Comparison of ENCODE assay signal across 8 cellular contexts in genomic region chr17:82216301-82217119, GRCh38. TPM values are rescaled to one million over a fixed set of nuclear protein-coding genes. Genes with fewer than 3 reads are reported as not detected.
DNase-seq lines count a peak whose midpoint lies in the region; ATAC-seq, FAIRE-seq and TF ChIP-seq lines count a peak whose summit lies in the region.

No MANE protein-coding gene starts in this region.

- H2AK5ac ChIP-seq in H9 (ENCODE audit: insufficient read length, low read length), result no peak overlapping the region

- intact Hi-C loops in pancreas (cut with DNase I), result no loop called here

- H3K27ac Mint-ChIP-seq in H9, result no peak overlapping the region

- H2BK120ac ChIP-seq in H9 (ENCODE audit: low read depth, low read length, poor library complexity, severe bottlenecking), result no peak overlapping the region

- peaks cover 7% of the 10 kb centered on the region for H3K23me2 ChIP-seq in H9 (ENCODE audit: insufficient read length, low read depth, low read length, poor library complexity, severe bottlenecking)

- H4K20me1 ChIP-seq in fibroblast of lung (ENCODE audit: control insufficient read depth, extremely low read depth, insufficient read depth, low read length), result no peaks in the 10 kb centered on the region
- H4K20me1 ChIP-seq in H9 (ENCODE audit: control insufficient read depth, insufficient read depth, insufficient read length), result no peaks in the 10 kb centered on the region

- no peaks in the 10 kb centered on the region; a peak in 1 of 5 replicates for H3K9me3 Mint-ChIP-seq in H9

- H3K79me1 ChIP-seq in H9 (ENCODE audit: insufficient read depth, low read depth, low read length, poor library complexity, severe bottlenecking), result no peaks in the 10 kb centered on the region

- H2AFZ ChIP-seq in fibroblast of lung (ENCODE audit: low read length) (no peak overlapping the region), H9 (ENCODE audit: low read length) (no peak overlapping the region)

- H3K4ac ChIP-seq in H9 (ENCODE audit: low read depth, low read length), result no peak overlapping the region

- H3K27me3 Mint-ChIP-seq in H9 (ENCODE audit: low read depth), result peaks cover 41% of the 10 kb centered on the region

- no peak overlapping the region for H2BK12ac ChIP-seq in H9 (ENCODE audit: insufficient read length, low read depth, low read length)

- H3K36me3 ChIP-seq in HUES6 (ENCODE audit: control insufficient read depth, insufficient read depth, low read length) (no peaks in the 10 kb centered on the region), fibroblast of lung (ENCODE audit: control insufficient read depth, insufficient read depth, low read length) (no peaks in the 10 kb centered on the region), pancreas (no peaks in the 10 kb centered on the region)

- no peak for DNase-seq in GM18507 (ENCODE audit: extremely low spot score, insufficient read length, low read depth)
- DNase-seq in activated CD4-positive, alpha-beta T cell treated with anti-CD3 and anti-CD28 coated beads, Interleukin-2, amount 50 U/mL, for 48 hours, result peak; percentile 65 to 72
- DNase-seq in fibroblast of lung (ENCODE audit: low read depth in 2 of 2), result peak; percentile 76 to 91
- DNase-seq in pancreas, result peak; percentile 82 to 94 (median 87)
- no peak for DNase-seq in H9
- DNase-seq in cerebellar cortex (ENCODE audit: low spot score), result no peak
- DNase-seq in NCI-H774 (lab: John Stamatoyannopoulos, UW), result no peak

- TF ChIP-seq CTCF in fibroblast of lung (conservative IDR thresholded peaks at IDR 0.05 in 1 of 2, IDR thresholded peaks at IDR 0.05 in 1 of 2; ENCODE audit: low read depth in 1 of 2, low read length in 2 of 2) (no peak), pancreas (IDR thresholded peaks at IDR 0.05) (no peak), H9 (conservative IDR thresholded peaks at IDR 0.05) (no peak)

- no peak overlapping the region for H3T11ph ChIP-seq in H9 (ENCODE audit: low read length)

- H3K9ac ChIP-seq in HUES6 (ENCODE audit: low read length) (peak overlapping the region; percentile 42), fibroblast of lung (ENCODE audit: insufficient read depth, low read length) (peak overlapping the region; percentile 55), H9 (ENCODE audit: extremely low read depth, insufficient read length, low read length) (no peak overlapping the region)

- no peak overlapping the region for H3K4me3 ChIP-seq in HUES6 (ENCODE audit: low read depth, low read length)
- no peak overlapping the region for H3K4me3 ChIP-seq in fibroblast of lung (replicated peaks in 1 of 4; ENCODE audit: control extremely low read depth in 1 of 4, insufficient read depth in 1 of 4, low read depth in 3 of 4, low read length in 4 of 4)
- H3K4me3 ChIP-seq in pancreas, result no peak overlapping the region

- WGBS in pancreas, 2 donors, result 33 to 34% methylated on average over 17 of the region's 17 CpGs
- WGBS in H9 (ENCODE audit: extremely low coverage, insufficient read length, low lambda C conversion rate), result no CpG with 5 or more reads among the region's 17 CpGs

- H3K27me3 ChIP-seq in HUES6 (ENCODE audit: control insufficient read depth, insufficient read depth, low read length) (peaks cover 11% of the 10 kb centered on the region), fibroblast of lung (ENCODE audit: control insufficient read depth, insufficient read depth, low read length) (no peaks in the 10 kb centered on the region), pancreas (no peaks in the 10 kb centered on the region), H9 (ENCODE audit: insufficient read depth, low read length) (peaks cover 4% of the 10 kb centered on the region)

- ATAC-seq in pancreas, result peak; percentile 53 to 85 (median 82)

- no peak overlapping the region for H2BK15ac ChIP-seq in H9 (ENCODE audit: low read depth, low read length)

- H2BK5ac ChIP-seq in H9 (ENCODE audit: insufficient read length, low read length), result no peak overlapping the region

- peaks cover 3 to 5% of the 10 kb centered on the region in 2 experiments for H3K4me1 Mint-ChIP-seq in H9

- H3K4me1 ChIP-seq in HUES6 (ENCODE audit: control insufficient read depth, insufficient read depth, low read length) (peaks cover 10% of the 10 kb centered on the region; the same call in 1 of the 2 replicates), fibroblast of lung (ENCODE audit: control insufficient read depth, extremely low read depth, insufficient read depth, low read length) (peaks cover 30% of the 10 kb centered on the region), pancreas (peaks cover 11 to 24% (median 13%) of the 10 kb centered on the region in 3 donors), H9 (ENCODE audit: insufficient read depth, low read length) (no peaks in the 10 kb centered on the region)

- no peak overlapping the region for H4K91ac ChIP-seq in H9 (ENCODE audit: insufficient read length, low read depth, low read length)

- H3K4me2 ChIP-seq in fibroblast of lung (ENCODE audit: extremely low read depth, insufficient read depth, low read length), result no peak overlapping the region
- H3K4me2 ChIP-seq in H9 (ENCODE audit: insufficient read depth, insufficient read length, low read length), result no peak overlapping the region

- no peaks in the 10 kb centered on the region for H3K36me3 Mint-ChIP-seq in H9 (ENCODE audit: insufficient read depth in 1 of 3, low read depth in 3 of 3)

- no peak overlapping the region for H2BK20ac ChIP-seq in H9 (ENCODE audit: low read depth, low read length, poor library complexity, severe bottlenecking)

- H3K18ac ChIP-seq in H9 (ENCODE audit: insufficient read length, low read depth, low read length), result no peak overlapping the region

- FAIRE-seq in GM18507 (lab: Jason Lieb, UNC) (peak; percentile 82), pancreas (lab: Jason Lieb, UNC) (no peak)

- H3K56ac ChIP-seq in H9 (ENCODE audit: insufficient read length, low read depth, low read length), result no peak overlapping the region

- H3K23ac ChIP-seq in H9 (ENCODE audit: insufficient read length, low read depth, low read length), result no peak overlapping the region

- H3K9me3 ChIP-seq in HUES6 (ENCODE audit: control insufficient read depth, insufficient read depth, low read depth, low read length), result no peaks in the 10 kb centered on the region
- H3K9me3 ChIP-seq in fibroblast of lung (ENCODE audit: control insufficient read depth, insufficient read depth, low read depth, low read length), result no peaks in the 10 kb centered on the region
- H3K9me3 ChIP-seq in pancreas, result no peaks in the 10 kb centered on the region
- no peaks in the 10 kb centered on the region for H3K9me3 ChIP-seq in H9 (ENCODE audit: control insufficient read depth, low read depth, low read length)

- H4K5ac ChIP-seq in H9 (ENCODE audit: insufficient read length, low read depth, low read length), result no peak overlapping the region

- H4K8ac ChIP-seq in H9 (replicated peaks; ENCODE audit: insufficient read length, low read depth, low read length), result no peak overlapping the region

- H3K4me3 Mint-ChIP-seq in H9, result no peak overlapping the region

- H3K14ac ChIP-seq in H9 (ENCODE audit: insufficient read depth, low read length), result no peak overlapping the region

- H3K27ac ChIP-seq in HUES6 (ENCODE audit: low read depth, low read length) (no peak overlapping the region), fibroblast of lung (ENCODE audit: insufficient read depth, low read length) (peak overlapping the region; percentile 97), pancreas (peak overlapping the region; percentile 40 to 84 (median 82)), H9 (ENCODE audit: insufficient read length, low read depth, low read length) (no peak overlapping the region)

- H3K79me2 ChIP-seq in fibroblast of lung (ENCODE audit: control insufficient read depth, insufficient read depth, low read length) (peaks cover 3% of the 10 kb centered on the region), H9 (ENCODE audit: insufficient read depth, low read length) (no peaks in the 10 kb centered on the region)

RNA-seq across cellular contexts. Expression of gene CCDC57, which starts 3.9 kb away (rescaled TPM):
- 8.2 and 10.1 TPM in 2 replicates for total RNA-seq in fibroblast of lung
- 4.3 and 7.1 TPM in 2 replicates for polyA plus RNA-seq in fibroblast of lung
- 4.4 and 7.8 TPM in 2 replicates for polyA plus RNA-seq in fibroblast of lung (2012)
- 2.6 and 4.7 TPM in 2 replicates for polyA minus RNA-seq in fibroblast of lung (ENCODE audit: low replicate concordance)
- 10 to 100 TPM; 19.6 to 31.8 (median 22.9) TPM for total RNA-seq in pancreas
- polyA plus RNA-seq in pancreas, result 100 to 1,000 TPM; 135 to 176 TPM
- total RNA-seq in H9 (2021), result 11.0 and 14.6 TPM in 2 replicates

RNA-seq across cellular contexts. Expression of gene SLC16A3, which starts 12.3 kb away (rescaled TPM):
- 99.4 and 107 TPM in 2 replicates for total RNA-seq in fibroblast of lung
- 36.0 and 71.0 TPM in 2 replicates for polyA plus RNA-seq in fibroblast of lung
- polyA plus RNA-seq in fibroblast of lung (2012), result 114 and 177 TPM in 2 replicates
- polyA minus RNA-seq in fibroblast of lung (ENCODE audit: low replicate concordance), result 65.0 and 109 TPM in 2 replicates
- total RNA-seq in pancreas, result 10 to 100 TPM in 2 of 6 donors, 1 to 10 TPM in 4; 1.2 to 22.8 (median 4.2) TPM
- 1 to 10 TPM; 3.5 TPM for polyA plus RNA-seq in pancreas
- 26.0 and 28.4 TPM in 2 replicates for total RNA-seq in H9 (2021)

RNA-seq across cellular contexts. Expression of gene CSNK1D, which starts 57.0 kb away (rescaled TPM):
- total RNA-seq in fibroblast of lung (41.3 and 64.9 TPM in 2 replicates), pancreas (10 to 100 TPM; 47.1 to 81.6 (median 62.5) TPM), H9 (2021) (137 and 144 TPM in 2 replicates)
- polyA plus RNA-seq in fibroblast of lung (112 and 139 TPM in 2 replicates), pancreas (100 to 1,000 TPM; 101 to 107 TPM)
- 97.6 and 104 TPM in 2 replicates for polyA plus RNA-seq in fibroblast of lung (2012)
- 201 and 240 TPM in 2 replicates for polyA minus RNA-seq in fibroblast of lung (ENCODE audit: low replicate concordance)

Comparison
In these comparisons a context has a peak if more than half of its experiments do, and no peak if none do; other contexts are left out.
1. DNase-seq: peak in activated CD4-positive, alpha-beta T cell treated with anti-CD3 and anti-CD28 coated beads, Interleukin-2, amount 50 U/mL, for 48 hours (2 of 2), fibroblast of lung (2 of 2) and pancreas (6 of 6); none in GM18507 (single experiment), H9 (single experiment), cerebellar cortex (single experiment) and NCI-H774 (single experiment).
2. H3K27ac ChIP-seq: peak in fibroblast of lung (single experiment) and pancreas (4 of 4); none in HUES6 (single experiment) and H9 (single experiment).